17 cellular contexts compared by ENCODE assay signal in the genomic region with DNA sequence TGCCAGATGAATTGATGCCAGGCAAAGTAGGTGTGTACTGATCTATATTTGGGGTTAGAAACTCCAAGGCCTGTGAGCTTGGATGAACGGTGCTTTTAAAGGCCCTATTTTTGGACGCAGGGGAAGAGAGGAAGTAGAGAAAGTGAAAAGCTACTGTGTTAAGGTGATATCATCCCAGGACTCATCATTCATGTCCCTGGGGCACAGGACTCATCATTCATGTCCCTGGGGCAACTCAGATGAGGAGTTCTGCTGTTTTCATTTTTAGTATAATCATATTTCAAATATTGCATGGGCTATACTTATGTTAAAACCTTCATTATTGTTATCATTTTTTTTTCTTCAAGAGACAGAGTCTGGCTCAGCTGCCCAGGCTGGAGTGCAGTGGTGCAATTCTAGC.
"Had no signal": no experiment of that assay in that cellular context is flagged by ENCODE, and none has a peak within 500 bp of the region (broad histone marks: within the 10 kb centered on the region; RNA-seq: fewer than 3 reads in every experiment).

No MANE protein-coding gene starts in this region.

- DNase-seq: dermis blood vessel endothelial cell; erythroblast; heart left ventricle; hypothalamus; islet precursor cell; mucosa of descending colon; naive thymus-derived CD8-positive, alpha-beta T cell; posterior cingulate gyrus; sigmoid colon; small intestine; stimulated activated CD4-positive, alpha-beta T cell treated with anti-CD3 and anti-CD28 coated beads, Interleukin-12 subunit alpha, Interleukin-12 subunit beta, amount 100 ng/mL, for 4 hours; stimulated activated naive CD4-positive, alpha-beta T cell; stomach; substantia nigra; transverse colon had no signal

- H3K4me3 ChIP-seq: heart left ventricle, mucosa of descending colon, sigmoid colon, stomach, thoracic aorta, transverse colon had no signal

- H3K27me3 ChIP-seq: heart left ventricle, sigmoid colon, stomach, transverse colon had no signal

- ATAC-seq: heart left ventricle; left lobe of liver; mucosa of descending colon; naive thymus-derived CD8-positive, alpha-beta T cell had no signal

- H3K27ac ChIP-seq: heart left ventricle, sigmoid colon, stomach, thoracic aorta, transverse colon had no signal

- H3K36me3 Mint-ChIP-seq: naive thymus-derived CD8-positive, alpha-beta T cell had no signal

- H3K9me3 ChIP-seq: heart left ventricle, mucosa of descending colon, sigmoid colon, stomach, thoracic aorta, transverse colon had no signal

- H3K4me1 Mint-ChIP-seq: naive thymus-derived CD8-positive, alpha-beta T cell had no signal

- H3K36me3 ChIP-seq: heart left ventricle, sigmoid colon, stomach, thoracic aorta, transverse colon had no signal

- H3K4me1 ChIP-seq: heart left ventricle, sigmoid colon, stomach, transverse colon had no signal

- H3K4me3 Mint-ChIP-seq: naive thymus-derived CD8-positive, alpha-beta T cell had no signal

- H3K27ac Mint-ChIP-seq: naive thymus-derived CD8-positive, alpha-beta T cell had no signal
